Comparison of ENCODE assay signal across 1 cellular context in genomic region chr12:19139795-19140194, GRCh38.
TF ChIP-seq lines count a peak whose summit lies in the region.

No MANE protein-coding gene starts in this region.

TF ChIP-seq in WTC11, 78 proteins besides CTCF, POLR2A, EP300 and RAD21 (continued from another document):
- TF ChIP-seq, protein P1, sequence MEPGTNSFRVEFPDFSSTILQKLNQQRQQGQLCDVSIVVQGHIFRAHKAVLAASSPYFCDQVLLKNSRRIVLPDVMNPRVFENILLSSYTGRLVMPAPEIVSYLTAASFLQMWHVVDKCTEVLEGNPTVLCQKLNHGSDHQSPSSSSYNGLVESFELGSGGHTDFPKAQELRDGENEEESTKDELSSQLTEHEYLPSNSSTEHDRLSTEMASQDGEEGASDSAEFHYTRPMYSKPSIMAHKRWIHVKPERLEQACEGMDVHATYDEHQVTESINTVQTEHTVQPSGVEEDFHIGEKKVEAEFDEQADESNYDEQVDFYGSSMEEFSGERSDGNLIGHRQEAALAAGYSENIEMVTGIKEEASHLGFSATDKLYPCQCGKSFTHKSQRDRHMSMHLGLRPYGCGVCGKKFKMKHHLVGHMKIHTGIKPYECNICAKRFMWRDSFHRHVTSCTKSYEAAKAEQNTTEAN (CRISPR knock-in tag; IDR thresholded peaks at IDR 0.05): no peak
- TF ChIP-seq PRRX2 (CRISPR knock-in tag; IDR thresholded peaks at IDR 0.05) (no peak), ZNF263 (CRISPR knock-in tag; IDR thresholded peaks at IDR 0.05; ENCODE audit: low read depth) (no peak), ATF3 (CRISPR knock-in tag; conservative IDR thresholded peaks at IDR 0.05) (no peak), RORB (CRISPR knock-in tag; IDR thresholded peaks at IDR 0.05) (no peak), FOXK1 (CRISPR knock-in tag; IDR thresholded peaks at IDR 0.05) (no peak)
